ENCODE assay signal across 1 cellular context in genomic region chr12:124940143-124940392, GRCh38.
TF ChIP-seq lines count a peak whose summit lies in the region.

No MANE protein-coding gene starts in this region.

TF ChIP-seq in HepG2, 621 proteins besides CTCF, POLR2A, EP300 and RAD21 (continues in another document):
- TF ChIP-seq MAFK (conservative IDR thresholded peaks at IDR 0.05 in 1 of 2, IDR thresholded peaks at IDR 0.05 in 1 of 2; ENCODE audit: low read length in 2 of 2) (peak in 1 of 2 experiments; percentile 37; a peak in 3 of 4 replicates), REPIN1 (CRISPR knock-in tag; IDR thresholded peaks at IDR 0.05; ENCODE audit: borderline replicate concordance, low read depth) (0 out of 2 replicates have a peak, but pooled peaks have one; percentile 18), IRX3 (CRISPR knock-in tag; IDR thresholded peaks at IDR 0.05; ENCODE audit: borderline replicate concordance, low read depth) (0 out of 2 replicates have a peak, but pooled peaks have one; percentile 11), HIC2 (CRISPR knock-in tag; IDR thresholded peaks at IDR 0.05; ENCODE audit: low read depth) (0 out of 2 replicates have a peak, but pooled peaks have one; percentile 15), BCL6 (CRISPR knock-in tag; IDR thresholded peaks at IDR 0.05) (no peak; the same call in 1 of the 2 replicates), ZFP82 (CRISPR knock-in tag; IDR thresholded peaks at IDR 0.05; ENCODE audit: borderline replicate concordance) (peak; percentile 87; the same call in 1 of the 2 replicates), ZNF136 (CRISPR knock-in tag; IDR thresholded peaks at IDR 0.05; ENCODE audit: low read depth) (0 out of 2 replicates have a peak, but pooled peaks have one; percentile 18), ZNF816 (CRISPR knock-in tag; IDR thresholded peaks at IDR 0.05; ENCODE audit: borderline replicate concordance) (0 out of 2 replicates have a peak, but pooled peaks have one; percentile 15), DNMT3B (CRISPR knock-in tag; conservative IDR thresholded peaks at IDR 0.05) (peak; percentile 72; the same call in 1 of the 2 replicates), TRIM24 (CRISPR knock-in tag; IDR thresholded peaks at IDR 0.05) (peak; percentile 38; the same call in 1 of the 2 replicates), UBTF (CRISPR knock-in tag; IDR thresholded peaks at IDR 0.05) (peak; percentile 37; the same call in 1 of the 2 replicates), ZSCAN5A (CRISPR knock-in tag; IDR thresholded peaks at IDR 0.05; ENCODE audit: borderline replicate concordance) (peak; percentile 0; the same call in 1 of the 2 replicates), ZFY (CRISPR knock-in tag; IDR thresholded peaks at IDR 0.05) (peak; percentile 9; the same call in 1 of the 2 replicates), ZNF280D (CRISPR knock-in tag; IDR thresholded peaks at IDR 0.05) (0 out of 2 replicates have a peak, but pooled peaks have one; percentile 15), ZNF790 (CRISPR knock-in tag; IDR thresholded peaks at IDR 0.05; ENCODE audit: borderline replicate concordance) (peak; percentile 47; the same call in 1 of the 2 replicates), GLI4 (CRISPR knock-in tag; IDR thresholded peaks at IDR 0.05; ENCODE audit: borderline replicate concordance) (0 out of 2 replicates have a peak, but pooled peaks have one; percentile 27), PRPF4 (IDR thresholded peaks at IDR 0.05; ENCODE audit: low read depth, low read length, poor library complexity, severe bottlenecking) (peak; percentile 8), ZNF704 (CRISPR knock-in tag; IDR thresholded peaks at IDR 0.05; ENCODE audit: borderline replicate concordance) (0 out of 2 replicates have a peak, but pooled peaks have one; percentile 12), POGZ (CRISPR knock-in tag; IDR thresholded peaks at IDR 0.05) (no peak), ZNF264 (CRISPR knock-in tag; IDR thresholded peaks at IDR 0.05) (peak; percentile 95; the same call in 1 of the 2 replicates), SOX6 (IDR thresholded peaks at IDR 0.05) (no peak), SOX6 (CRISPR knock-in tag; IDR thresholded peaks at IDR 0.05) (no peak), ZSCAN29 (CRISPR knock-in tag; conservative IDR thresholded peaks at IDR 0.05) (0 out of 2 replicates have a peak, but pooled peaks have one; percentile 19), USF2 (IDR thresholded peaks at IDR 0.05; ENCODE audit: low read depth, low read length) (no peak), USF2 (CRISPR knock-in tag; IDR thresholded peaks at IDR 0.05; ENCODE audit: borderline replicate concordance) (0 out of 2 replicates have a peak, but pooled peaks have one; percentile 27), ZBED4 (CRISPR knock-in tag; IDR thresholded peaks at IDR 0.05; ENCODE audit: borderline replicate concordance) (no peak), ZNF121 (CRISPR knock-in tag; IDR thresholded peaks at IDR 0.05) (no peak), ZNF143 (CRISPR knock-in tag; IDR thresholded peaks at IDR 0.05) (0 out of 2 replicates have a peak, but pooled peaks have one; percentile 11), TOPORS (CRISPR knock-in tag; IDR thresholded peaks at IDR 0.05) (peak; percentile 26; the same call in 1 of the 2 replicates), MLXIP (CRISPR knock-in tag; IDR thresholded peaks at IDR 0.05; ENCODE audit: borderline replicate concordance) (no peak), MTERF4 (CRISPR knock-in tag; IDR thresholded peaks at IDR 0.05) (peak; percentile 15; the same call in 1 of the 2 replicates), ZSCAN30 (CRISPR knock-in tag; IDR thresholded peaks at IDR 0.05) (0 out of 2 replicates have a peak, but pooled peaks have one; percentile 20), BORCS8-MEF2B (CRISPR knock-in tag; IDR thresholded peaks at IDR 0.05) (no peak), THAP8 (CRISPR knock-in tag; IDR thresholded peaks at IDR 0.05; ENCODE audit: borderline replicate concordance) (no peak)
